In genomic region chr2:43461461-43462073, GRCh38 we compare ENCODE assay signal across 9 cellular contexts.
DNase-seq lines count a peak whose midpoint lies in the region; ATAC-seq and TF ChIP-seq lines count a peak whose summit lies in the region.
"Had no signal": no experiment of that assay in that cellular context is flagged by ENCODE, and none has a peak within 500 bp of the region (broad histone marks: within the 10 kb centered on the region; RNA-seq: fewer than 3 reads in every experiment).

No MANE protein-coding gene starts in this region.

- no peaks in the 10 kb centered on the region for H3K79me2 ChIP-seq in PC-3 (ENCODE audit: low read length)

- no peaks in the 10 kb centered on the region for H3F3A ChIP-seq in PC-3 (ENCODE audit: low read length, unreplicated experiment)

- POLR2A ChIA-PET in PC-3 (lab: Charles Lee; ENCODE audit: unreplicated experiment): no interaction called here
- POLR2A ChIA-PET in T-cell (lab: Charles Lee): no interaction called here

- H3K9me2 ChIP-seq in PC-3 (replicated peaks; ENCODE audit: low read length): no peaks in the 10 kb centered on the region

- intact Hi-C loops in PC-3 (cut with micrococcal nuclease): no loop called here

- H3K4me3 Mint-ChIP-seq in T-cell: no peak overlapping the region

- TF ChIP-seq CTCF in PC-3 (conservative IDR thresholded peaks at IDR 0.05; ENCODE audit: low read depth, low read length): no peak

- ATAC-seq in HG02938 (IDR thresholded peaks at IDR 0.05; ENCODE audit: unreplicated experiment) (peak; percentile 88), PC-3 (peak; percentile 10; the same call in 1 of the 2 replicates), T-cell (replicated peaks in 1 of 4) (no peak), esophagus mucosa (no peak)
- no peak for ATAC-seq in activated CD4-positive, CD25-positive, alpha-beta regulatory T cell treated with anti-CD3 and anti-CD28 coated beads, Interleukin-2, amount 50 U/mL, for 24 hours

- H3K9ac ChIP-seq in PC-3 (ENCODE audit: low read length): no peak overlapping the region

- peaks cover 43% of the 10 kb centered on the region for H3K36me3 Mint-ChIP-seq in T-cell

- H2AFZ ChIP-seq in PC-3 (ENCODE audit: low read length): no peak overlapping the region

- 0 out of 2 replicates have a peak overlapping the region, but pooled peaks have one; percentile 7 for H3K4me2 ChIP-seq in PC-3 (ENCODE audit: low read length)

- BruUV-seq in PC-3 (replicated peaks; lab: Mats Ljungman, UMichigan): no TSS peak

- no peaks in the 10 kb centered on the region for H3K9me3 ChIP-seq in PC-3 (ENCODE audit: low read length)

- H4K20me1 ChIP-seq in PC-3 (ENCODE audit: low read length): no peaks in the 10 kb centered on the region

- DNase-seq in GM19238 (ENCODE audit: insufficient read length, low spot score): peak; percentile 26
- DNase-seq in PC-3: peak; percentile 37
- DNase-seq in epidermal melanocyte (ENCODE audit: insufficient read length, low spot score): no peak
- DNase-seq in T-cell: no peak

- no peaks in the 10 kb centered on the region for H3K27me3 Mint-ChIP-seq in T-cell
- H3K27me3 Mint-ChIP-seq: IgD-negative memory B cell had no signal

- CTCF ChIA-PET in PC-3 (lab: Charles Lee): no interaction called here
- CTCF ChIA-PET in T-cell (lab: Charles Lee): interaction anchor here in 1 of 2 donors (0.5 kb wide), 1 partner anchor 332 kb away, joined by 3 read pairs; no protein-coding TSS in a partner anchor

- H3K27ac ChIP-seq in PC-3 (ENCODE audit: low read length) (no peak overlapping the region), skin epidermis (peak overlapping the region in 17 of 21 experiments; percentile 0 to 57 (median 33))

- H3K27ac Mint-ChIP-seq in T-cell: no peak overlapping the region

- H3K36me3 ChIP-seq in PC-3 (ENCODE audit: low read depth, low read length): no peaks in the 10 kb centered on the region

- no peak overlapping the region for H3K4me3 ChIP-seq in PC-3 (ENCODE audit: low read length)
- no peak overlapping the region for H3K4me3 ChIP-seq in skin epidermis

- peaks cover 61% of the 10 kb centered on the region for H3K4me1 ChIP-seq in PC-3 (ENCODE audit: insufficient read depth, low read length)

- peaks cover 0 to 13% (median 11%) of the 10 kb centered on the region in 3 donors for H3K4me1 Mint-ChIP-seq in T-cell

- no peaks in the 10 kb centered on the region for H3K9me3 Mint-ChIP-seq in T-cell
- H3K9me3 Mint-ChIP-seq: IgD-negative memory B cell had no signal

- no peaks in the 10 kb centered on the region for H3K27me3 ChIP-seq in PC-3 (ENCODE audit: low read length)

Comparison
In these comparisons a context has a peak if more than half of its experiments do, and no peak if none do; other contexts are left out.
1. DNase-seq: peak in GM19238 (single experiment) and PC-3 (single experiment); none in epidermal melanocyte (single experiment) and T-cell (0 of 34).
2. ATAC-seq: peak in HG02938 (single experiment) and PC-3 (single experiment); none in activated CD4-positive, CD25-positive, alpha-beta regulatory T cell treated with anti-CD3 and anti-CD28 coated beads, Interleukin-2, amount 50 U/mL, for 24 hours (0 of 2), T-cell (0 of 4) and esophagus mucosa (single experiment).